17 cellular contexts compared by ENCODE assay signal in genomic region chr22:39312410-39312809, GRCh38. TPM values are rescaled to one million over a fixed set of nuclear protein-coding genes. Genes with fewer than 3 reads are reported as not detected.
DNase-seq lines count a peak whose midpoint lies in the region; ATAC-seq and TF ChIP-seq lines count a peak whose summit lies in the region.
"Had no signal": no experiment of that assay in that cellular context is flagged by ENCODE, and none has a peak within 500 bp of the region (broad histone marks: within the 10 kb centered on the region; RNA-seq: fewer than 3 reads in every experiment).

No MANE protein-coding gene starts in this region.

- peaks cover 38% of the 10 kb centered on the region for H3K4me1 Mint-ChIP-seq in activated naive CD8-positive, alpha-beta T cell (ENCODE audit: low read depth)

- CTCF ChIA-PET in HEK293T (lab: Yijun Ruan, JAX) = interaction anchor here (0.9 to 2.0 kb wide), 5 partner anchors 31 to 177 kb away, joined by 3 to 5 read pairs (median 4); no protein-coding TSS in a partner anchor

- H3K27me3 ChIP-seq in BLaER1 treated with 17β-estradiol and CSF1 and Interleukin-3, amounts not matched to agents 10 nM and 100 nM = no peaks in the 10 kb centered on the region
- no peaks in the 10 kb centered on the region for H3K27me3 ChIP-seq in HUES64 (ENCODE audit: insufficient read depth, low read length)
- H3K27me3 ChIP-seq: esophagus squamous epithelium, left lung had no signal

- no peaks in the 10 kb centered on the region for H3K9me3 ChIP-seq in BLaER1 treated with 17β-estradiol and CSF1 and Interleukin-3, amounts not matched to agents 10 nM and 100 nM (replicated peaks in 1 of 11)
- H3K9me3 ChIP-seq in HUES64 (ENCODE audit: insufficient read depth, low read depth, low read length) = no peaks in the 10 kb centered on the region
- H3K9me3 ChIP-seq: esophagus squamous epithelium, left lung had no signal

- no peak for DNase-seq in HEK293T (ENCODE audit: extremely low spot score)
- DNase-seq in hypothalamus (lab: John Stamatoyannopoulos, UW) = no peak
- DNase-seq: CD4-positive, alpha-beta T cell; esophagus squamous epithelium; left lung; NCI-H1092 treated with DMSO at 0.1 percent for 48 hours; NCI-H2227 treated with DMSO at 0.1 percent for 48 hours; substantia nigra had no signal

- TF ChIP-seq CTCF in 22Rv1 (IDR thresholded peaks at IDR 0.05) = no peak

- H3K4me2 ChIP-seq in BLaER1 treated with 17β-estradiol and CSF1 and Interleukin-3, amounts not matched to agents 10 nM and 100 nM = peak overlapping the region in 9 of 11 experiments; percentile 91 to 100 (median 97); a peak in 18 of 22 replicates

- H4K20me1 ChIP-seq in BLaER1 treated with 17β-estradiol and CSF1 and Interleukin-3, amounts not matched to agents 10 nM and 100 nM = peaks cover 71 to 100% (median 96%) of the 10 kb centered on the region in 11 experiments

- H3K4me1 ChIP-seq in BLaER1 treated with 17β-estradiol and CSF1 and Interleukin-3, amounts not matched to agents 10 nM and 100 nM = peaks cover 78 to 93% (median 89%) of the 10 kb centered on the region in 10 experiments
- peaks cover 21% of the 10 kb centered on the region for H3K4me1 ChIP-seq in HUES64 (ENCODE audit: insufficient read depth, low read length)

- H3K9ac ChIP-seq in BLaER1 treated with 17β-estradiol and CSF1 and Interleukin-3, amounts not matched to agents 10 nM and 100 nM = peak overlapping the region in 9 of 11 experiments; percentile 2 to 98 (median 59); a peak in 10 of 22 replicates
- H3K9ac ChIP-seq in HUES64 (ENCODE audit: low read depth, low read length) = no peak overlapping the region

- 95% methylated on average over 5 of the region's 5 CpGs for WGBS in HUES64

- no peaks in the 10 kb centered on the region for H3K27me3 Mint-ChIP-seq in activated naive CD8-positive, alpha-beta T cell
- H3K27me3 Mint-ChIP-seq: CD4-positive, alpha-beta T cell had no signal

- H3K9me3 Mint-ChIP-seq in activated naive CD8-positive, alpha-beta T cell (ENCODE audit: low read depth) = no peaks in the 10 kb centered on the region
- H3K9me3 Mint-ChIP-seq: CD4-positive, alpha-beta T cell; nephron; T-helper 1 cell treated with Interleukin-12 subunit alpha and Interleukin-12 subunit beta and Interleukin-4 antibody, amounts not matched to agents 30 μg/mL and 1 μg/mL, for 36 hours had no signal

- peak overlapping the region in 1 of 10 experiments; percentile 17; a peak in 1 of 20 replicates for H3K4me3 ChIP-seq in BLaER1 treated with 17β-estradiol and CSF1 and Interleukin-3, amounts not matched to agents 10 nM and 100 nM
- H3K4me3 ChIP-seq in HUES64 (ENCODE audit: low read length) = no peak overlapping the region
- H3K4me3 ChIP-seq: esophagus squamous epithelium, left lung, PC-9 had no signal

- H3K4me3 Mint-ChIP-seq in activated naive CD8-positive, alpha-beta T cell = peak overlapping the region; percentile 7
- H3K4me3 Mint-ChIP-seq: CD4-positive, alpha-beta T cell; nephron; T-helper 1 cell treated with Interleukin-12 subunit alpha and Interleukin-12 subunit beta and Interleukin-4 antibody, amounts not matched to agents 30 μg/mL and 1 μg/mL, for 36 hours had no signal

- H3K27ac ChIP-seq in 22Rv1 (peak overlapping the region; percentile 70), HUES64 (ENCODE audit: low read depth, low read length) (peak overlapping the region; percentile 22; the same call in 1 of the 2 replicates)
- no peak overlapping the region for H3K27ac ChIP-seq in BLaER1 treated with 17β-estradiol and CSF1 and Interleukin-3, amounts not matched to agents 10 nM and 100 nM
- H3K27ac ChIP-seq: left lung had no signal

- peaks cover 73 to 100% (median 98%) of the 10 kb centered on the region in 11 experiments for H3K36me3 ChIP-seq in BLaER1 treated with 17β-estradiol and CSF1 and Interleukin-3, amounts not matched to agents 10 nM and 100 nM
- H3K36me3 ChIP-seq in HUES64 (ENCODE audit: insufficient read depth, low read length) = peaks cover 59% of the 10 kb centered on the region

- ATAC-seq in HG03521 (IDR thresholded peaks at IDR 0.05; ENCODE audit: unreplicated experiment) (no peak), HG02678 (IDR thresholded peaks at IDR 0.05; ENCODE audit: unreplicated experiment) (no peak)
- ATAC-seq: left lung had no signal

- peaks cover 7% of the 10 kb centered on the region for H3K36me3 Mint-ChIP-seq in activated naive CD8-positive, alpha-beta T cell

- POLR2A ChIA-PET in HEK293T (lab: Yijun Ruan, JAX) = interaction anchor here (0.7 to 2.4 kb wide), 10 partner anchors 8 to 160 kb away, joined by 3 to 35 read pairs (median 6); partner anchors contain the start of genes CBX7 and RPL3

- H3K27ac Mint-ChIP-seq in activated naive CD8-positive, alpha-beta T cell = peak overlapping the region; percentile 50
- H3K27ac Mint-ChIP-seq: CD4-positive, alpha-beta T cell; T-helper 1 cell treated with Interleukin-12 subunit alpha and Interleukin-12 subunit beta and Interleukin-4 antibody, amounts not matched to agents 30 μg/mL and 1 μg/mL, for 36 hours had no signal

TF ChIP-seq in HEK293T, 16 proteins besides CTCF, POLR2A, EP300 and RAD21:
- TF ChIP-seq ELF4 (IDR thresholded peaks at IDR 0.05) (no peak), PKNOX1 (IDR thresholded peaks at IDR 0.05) (no peak), HDGF (IDR thresholded peaks at IDR 0.05; ENCODE audit: borderline replicate concordance) (no peak), ZNF384 (IDR thresholded peaks at IDR 0.05) (no peak), CTBP1 (IDR thresholded peaks at IDR 0.05; ENCODE audit: borderline replicate concordance) (no peak), ARNT (IDR thresholded peaks at IDR 0.05) (no peak), FOXK2 (IDR thresholded peaks at IDR 0.05) (no peak), SUZ12 (IDR thresholded peaks at IDR 0.05) (no peak), TARDBP (IDR thresholded peaks at IDR 0.05) (no peak), FOXA1 (IDR thresholded peaks at IDR 0.05) (no peak), BHLHE40 (IDR thresholded peaks at IDR 0.05; ENCODE audit: borderline replicate concordance) (no peak), LEF1 (IDR thresholded peaks at IDR 0.05; ENCODE audit: borderline replicate concordance) (no peak), L3MBTL2 (conservative IDR thresholded peaks at IDR 0.05) (no peak), NFRKB (IDR thresholded peaks at IDR 0.05) (no peak), SP1 (IDR thresholded peaks at IDR 0.05) (no peak), FOXM1 (IDR thresholded peaks at IDR 0.05; ENCODE audit: borderline replicate concordance) (no peak)

RNA-seq across cellular contexts. Expression of gene RPL3, which starts 7.0 kb away (rescaled TPM):
- 2,333 TPM for polyA plus RNA-seq in HUES64 (2013, experiment 1 of 2)
- 2,549 TPM for polyA plus RNA-seq in HUES64 (2013, experiment 2 of 2)

RNA-seq across cellular contexts. Expression of gene SYNGR1, which starts 37.4 kb away (rescaled TPM):
- 12.3 TPM for polyA plus RNA-seq in HUES64 (2013, experiment 1 of 2)
- 13.8 TPM for polyA plus RNA-seq in HUES64 (2013, experiment 2 of 2)

Comparison
In these comparisons a context has a peak if more than half of its experiments do, and no peak if none do; other contexts are left out.
1. H3K27ac ChIP-seq: peak in 22Rv1 (single experiment) and HUES64 (single experiment); none in BLaER1 treated with 17β-estradiol and CSF1 and Interleukin-3, amounts not matched to agents 10 nM and 100 nM (0 of 11).